In genomic region chr12:47652491-47653234, GRCh38 we compare ENCODE assay signal across 10 cellular contexts. TPM values are rescaled to one million over a fixed set of nuclear protein-coding genes. Genes with fewer than 3 reads are reported as not detected.
DNase-seq lines count a peak whose midpoint lies in the region; ATAC-seq, FAIRE-seq and TF ChIP-seq lines count a peak whose summit lies in the region.
"Had no signal": no experiment of that assay in that cellular context is flagged by ENCODE, and none has a peak within 500 bp of the region (broad histone marks: within the 10 kb centered on the region; RNA-seq: fewer than 3 reads in every experiment).

No MANE protein-coding gene starts in this region.

- H3K9ac ChIP-seq in BLaER1 treated with 17β-estradiol and CSF1 and Interleukin-3, amounts not matched to agents 10 nM and 100 nM = peak overlapping the region in 6 of 11 experiments; percentile 3 to 37 (median 20); a peak in 3 of 22 replicates
- H3K9ac ChIP-seq in Loucy (ENCODE audit: low read depth, low read length, poor library complexity, severe bottlenecking) (peak overlapping the region; percentile 10), K562 (ENCODE audit: insufficient read depth in 1 of 2, low read depth in 2 of 2, low read length in 2 of 2) (no peak overlapping the region), mesenchymal stem cell (ENCODE audit: low read length) (no peak overlapping the region)

- H2BK12ac ChIP-seq in mesenchymal stem cell (ENCODE audit: low read length in 2 of 2) = no peak overlapping the region

- no peaks in the 10 kb centered on the region for H3K9me2 ChIP-seq in Loucy (replicated peaks; ENCODE audit: low read depth, low read length)

- BruUV-seq in K562 (replicated peaks; lab: Mats Ljungman, UMichigan) = no TSS peak

- H3K18ac ChIP-seq in mesenchymal stem cell (ENCODE audit: low read depth in 1 of 2, low read length in 2 of 2) = peak overlapping the region in 1 of 2 experiments; percentile 61

- 59% methylated on average over 3 of the region's 4 CpGs for WGBS in K562 (ENCODE audit: insufficient coverage, low coverage, missing lambda C conversion rate)
- WGBS in mesenchymal stem cell = no CpG with 5 or more reads among the region's 4 CpGs

- no peak for TF ChIP-seq EP300 in K562 (IDR thresholded peaks at IDR 0.05; ENCODE audit: low read length)

- peaks cover 13% of the 10 kb centered on the region for H3K79me1 ChIP-seq in mesenchymal stem cell (replicated peaks; ENCODE audit: low read length, poor library complexity, severe bottlenecking)

- peaks cover 0 to 15% (median 7%) of the 10 kb centered on the region in 11 experiments; a peak in 12 of 22 replicates for H3K36me3 ChIP-seq in BLaER1 treated with 17β-estradiol and CSF1 and Interleukin-3, amounts not matched to agents 10 nM and 100 nM
- H3K36me3 ChIP-seq in Loucy (ENCODE audit: insufficient read depth, low read length) (no peaks in the 10 kb centered on the region), K562 (ENCODE audit: control insufficient read depth, insufficient read depth, low read length) (peaks cover 9% of the 10 kb centered on the region; the same call in 2 of the 3 replicates), mesenchymal stem cell (ENCODE audit: control insufficient read depth in 1 of 2, insufficient read depth in 2 of 2, low read depth in 1 of 2, low read length in 2 of 2) (peaks cover 6 to 7% of the 10 kb centered on the region in 2 experiments)
- H3K36me3 ChIP-seq: Peyer's patch had no signal

- no peak overlapping the region for H2BK5ac ChIP-seq in mesenchymal stem cell (ENCODE audit: low read depth, low read length, poor library complexity, severe bottlenecking)

- TF ChIP-seq POLR2A in K562 (conservative IDR thresholded peaks at IDR 0.05) = no peak

- H3K79me2 ChIP-seq in Loucy (ENCODE audit: insufficient read depth, low read length) (no peaks in the 10 kb centered on the region), K562 (ENCODE audit: control insufficient read depth, insufficient read depth, low read length) (no peaks in the 10 kb centered on the region)

- H3K27me3 ChIP-seq in BLaER1 treated with 17β-estradiol and CSF1 and Interleukin-3, amounts not matched to agents 10 nM and 100 nM = no peaks in the 10 kb centered on the region
- no peaks in the 10 kb centered on the region for H3K27me3 ChIP-seq in Loucy (ENCODE audit: insufficient read depth, low read length, poor library complexity, severe bottlenecking)
- no peaks in the 10 kb centered on the region for H3K27me3 ChIP-seq in K562 (ENCODE audit: control insufficient read depth in 2 of 2, insufficient read depth in 2 of 2, low read length in 2 of 2)
- no peaks in the 10 kb centered on the region for H3K27me3 ChIP-seq in mesenchymal stem cell (ENCODE audit: control insufficient read depth in 1 of 2, insufficient read depth in 1 of 2, low read length in 2 of 2)
- H3K27me3 ChIP-seq: Peyer's patch had no signal

- H2AFZ ChIP-seq in Loucy (ENCODE audit: low read length) (no peak overlapping the region), K562 (ENCODE audit: low read depth, low read length) (no peak overlapping the region), mesenchymal stem cell (ENCODE audit: low read depth, low read length) (no peak overlapping the region)

- H2AK5ac ChIP-seq in mesenchymal stem cell (ENCODE audit: low read length, severe bottlenecking) = no peak overlapping the region

- peak; percentile 39 for ATAC-seq in K562
- ATAC-seq in HG02938 (IDR thresholded peaks at IDR 0.05; ENCODE audit: unreplicated experiment) = no peak

- H2BK120ac ChIP-seq in mesenchymal stem cell (ENCODE audit: low read depth, low read length) = no peak overlapping the region

- no peak for FAIRE-seq in K562 (lab: Jason Lieb, UNC)

- intact Hi-C loops in K562 (cut with micrococcal nuclease) = loop anchor here (5.0 kb wide), 1 partner anchor 185 kb away; no protein-coding TSS in a partner anchor

- H3K4ac ChIP-seq in mesenchymal stem cell (ENCODE audit: low read depth in 1 of 2, low read length in 2 of 2) = no peak overlapping the region

- H3K14ac ChIP-seq in mesenchymal stem cell (ENCODE audit: low read length in 2 of 2) = no peak overlapping the region

- peak overlapping the region in 7 of 11 experiments; percentile 24 to 57 (median 29); a peak in 12 of 22 replicates for H3K27ac ChIP-seq in BLaER1 treated with 17β-estradiol and CSF1 and Interleukin-3, amounts not matched to agents 10 nM and 100 nM
- H3K27ac ChIP-seq in K562 (ENCODE audit: extremely low read depth, low read depth, low read length) (no peak overlapping the region), mesenchymal stem cell (ENCODE audit: low read length, poor library complexity, severe bottlenecking) (peak overlapping the region; percentile 14)
- H3K27ac ChIP-seq: Peyer's patch had no signal

- no peak overlapping the region for H2BK15ac ChIP-seq in mesenchymal stem cell (ENCODE audit: low read depth, poor library complexity, severe bottlenecking)

- POLR2A ChIA-PET in K562 (lab: Yijun Ruan, JAX) = interaction anchor here (1.5 kb wide), 1 partner anchor 9 kb away, joined by 3 read pairs; no protein-coding TSS in a partner anchor

- no peak overlapping the region for H3K4me3 ChIP-seq in BLaER1 treated with 17β-estradiol and CSF1 and Interleukin-3, amounts not matched to agents 10 nM and 100 nM
- H3K4me3 ChIP-seq in Loucy (ENCODE audit: low read length, poor library complexity, severe bottlenecking) = no peak overlapping the region
- H3K4me3 ChIP-seq in K562 = no peak overlapping the region
- H3K4me3 ChIP-seq in mesenchymal stem cell (ENCODE audit: insufficient read depth in 1 of 2, low read depth in 1 of 2, low read length in 2 of 2) = no peak overlapping the region
- H3K4me3 ChIP-seq: Peyer's patch had no signal

- H3K4me1 ChIP-seq in BLaER1 treated with 17β-estradiol and CSF1 and Interleukin-3, amounts not matched to agents 10 nM and 100 nM = peaks cover 14 to 31% (median 19%) of the 10 kb centered on the region in 10 experiments
- H3K4me1 ChIP-seq in Loucy (ENCODE audit: insufficient read depth, low read length, poor library complexity, severe bottlenecking) (peaks cover 8% of the 10 kb centered on the region), K562 (replicated peaks in 1 of 2; ENCODE audit: control insufficient read depth in 2 of 2, insufficient read depth in 2 of 2, low read length in 2 of 2) (peaks cover 0 to 9% of the 10 kb centered on the region in 2 experiments; a peak in 1 of 5 replicates), mesenchymal stem cell (ENCODE audit: control insufficient read depth, insufficient read depth, low read depth, low read length) (peaks cover 10% of the 10 kb centered on the region)

- H3K4me2 ChIP-seq in BLaER1 treated with 17β-estradiol and CSF1 and Interleukin-3, amounts not matched to agents 10 nM and 100 nM = peak overlapping the region; percentile 28 to 71 (median 48); a peak in 20 of 22 replicates
- H3K4me2 ChIP-seq in Loucy (ENCODE audit: low read depth, low read length, poor library complexity, severe bottlenecking) (no peak overlapping the region), K562 (ENCODE audit: insufficient read depth, low read length) (no peak overlapping the region), mesenchymal stem cell (ENCODE audit: low read length, poor library complexity, severe bottlenecking) (no peak overlapping the region)

- DNase-seq in K562 (ENCODE audit: extremely low read depth in 1 of 4, low spot score in 3 of 4) = peak in 1 of 4 experiments; percentile 23
- DNase-seq in mesenchymal stem cell = peak; percentile 20
- no peak for DNase-seq in NCI-H526 (lab: John Stamatoyannopoulos, UW)
- no peak for DNase-seq in hepatic stellate cell (ENCODE audit: low spot score)
- DNase-seq in AG08395 (ENCODE audit: low spot score) = no peak
- DNase-seq: activated CD4-positive, alpha-beta T cell treated with anti-CD3 and anti-CD28 coated beads for 48 hours; Peyer's patch had no signal

- H4K91ac ChIP-seq in mesenchymal stem cell (ENCODE audit: low read length) = no peak overlapping the region

- H3K23ac ChIP-seq in mesenchymal stem cell (ENCODE audit: low read length in 2 of 2) = no peak overlapping the region

- CTCF ChIA-PET in K562 (lab: Yijun Ruan, JAX; ENCODE audit: low intra/inter-chr PET ratio) = interaction anchor here (0.5 kb wide), 1 partner anchor 106 kb away, joined by 3 read pairs; the partner anchor contains the start of gene RAPGEF3

- peak overlapping the region; percentile 7 for H4K8ac ChIP-seq in mesenchymal stem cell (ENCODE audit: low read length)

- in situ Hi-C loops in K562 (cut with MboI) = no loop called here

- TF ChIP-seq CTCF in Loucy (conservative IDR thresholded peaks at IDR 0.05; ENCODE audit: low read length) = no peak
- TF ChIP-seq CTCF in K562 (IDR thresholded peaks at IDR 0.05 in 2 of 3, conservative IDR thresholded peaks at IDR 0.05 in 1 of 3; ENCODE audit: insufficient read depth in 2 of 3, low read depth in 1 of 3, low read length in 3 of 3) = no peak

- no peaks in the 10 kb centered on the region for H3K9me3 ChIP-seq in BLaER1 treated with 17β-estradiol and CSF1 and Interleukin-3, amounts not matched to agents 10 nM and 100 nM (replicated peaks in 1 of 11)
- H3K9me3 ChIP-seq in Loucy (ENCODE audit: insufficient read depth, low read depth, low read length) = no peaks in the 10 kb centered on the region
- no peaks in the 10 kb centered on the region for H3K9me3 ChIP-seq in K562 (replicated peaks; ENCODE audit: control insufficient read depth, insufficient read depth, low read depth, low read length)
- H3K9me3 ChIP-seq in mesenchymal stem cell (ENCODE audit: control insufficient read depth, low read length) = no peaks in the 10 kb centered on the region
- H3K9me3 ChIP-seq: Peyer's patch had no signal

- TF ChIP-seq RAD21 in K562 (CRISPR knock-in tag; conservative IDR thresholded peaks at IDR 0.05 in 1 of 2, IDR thresholded peaks at IDR 0.05 in 1 of 2) = no peak

- H4K20me1 ChIP-seq in BLaER1 treated with 17β-estradiol and CSF1 and Interleukin-3, amounts not matched to agents 10 nM and 100 nM = no peaks in the 10 kb centered on the region
- H4K20me1 ChIP-seq in Loucy (ENCODE audit: insufficient read depth, low read length, poor library complexity, severe bottlenecking) = no peaks in the 10 kb centered on the region
- H4K20me1 ChIP-seq in K562 (replicated peaks; ENCODE audit: control insufficient read depth, insufficient read depth, low read length) = no peaks in the 10 kb centered on the region

- H3K9me1 ChIP-seq in K562 (ENCODE audit: control insufficient read depth, insufficient read depth, low read length) = no peaks in the 10 kb centered on the region

- no peaks in the 10 kb centered on the region for H3F3A ChIP-seq in Loucy (ENCODE audit: low read depth)

RNA-seq across cellular contexts. Expression of gene RPAP3, which starts 53.2 kb away (rescaled TPM):
- total RNA-seq in K562 (2011; cell fraction: chromatin; rRNA removed; ENCODE audit: low replicate concordance) = 20.5 and 93.3 TPM in 2 replicates
- total RNA-seq in K562 (2011; cell fraction: nucleolus; rRNA removed) = 6.8 and 10.9 TPM in 2 replicates
- total RNA-seq in K562 (2011; cell fraction: nucleoplasm; rRNA removed) = 27.2 and 35.5 TPM in 2 replicates
- 34.2 and 44.0 TPM in 2 replicates for total RNA-seq in K562 (2014; rRNA removed)
- total RNA-seq in K562 (2014; rRNA removed; fragmentation: Illumina TruSeq; extraction: Trizol) = 68.9 and 93.0 TPM in 2 replicates
- total RNA-seq in K562 (2015; rRNA removed; fragmentation: Illumina TruSeq; extraction: Trizol) = 70.2 and 75.8 TPM in 2 replicates
- total RNA-seq in K562 (2021) = 54.1 and 57.1 TPM in 2 replicates
- polyA plus RNA-seq in K562 (2011; rRNA removed) = 31.2 and 50.6 TPM in 2 replicates
- polyA plus RNA-seq in K562 (2011; cell fraction: cytosol; rRNA removed) = 4.7 and 9.4 TPM in 2 replicates
- polyA plus RNA-seq in K562 (2011; cell fraction: nucleus; rRNA removed) = 7.0 and 13.4 TPM in 2 replicates
- 39.9 and 43.0 TPM in 2 replicates for polyA plus RNA-seq in K562 (2012)
- 74.4 and 92.1 TPM in 2 replicates for polyA plus RNA-seq in K562 (2014; fragmentation: Illumina TruSeq; extraction: Trizol)
- polyA plus RNA-seq in K562 (2014; fragmentation: Nextera tagmentation; extraction: Ambion mirVana) = 10 to 100 TPM; 40.0 to 50.9 TPM
- polyA plus RNA-seq in K562 (2014; rRNA removed) = 62.4 and 69.0 TPM in 2 replicates
- 39.2 and 49.2 TPM in 2 replicates for polyA minus RNA-seq in K562 (2011; rRNA and poly(A)+ RNA removed)
- 14.5 and 19.5 TPM in 2 replicates for polyA minus RNA-seq in K562 (2011; cell fraction: cytosol; rRNA and poly(A)+ RNA removed)
- 19.5 and 30.1 TPM in 2 replicates for polyA minus RNA-seq in K562 (2011; cell fraction: nucleus; rRNA and poly(A)+ RNA removed)
- polyA plus RNA-seq in mesenchymal stem cell (2013, experiment 1 of 2) = 28.1 TPM
- 30.9 TPM for polyA plus RNA-seq in mesenchymal stem cell (2013, experiment 2 of 2)

Comparison
In these comparisons a context has a peak if more than half of its experiments do, and no peak if none do; other contexts are left out.
1. H3K4me2 ChIP-seq: peak in BLaER1 treated with 17β-estradiol and CSF1 and Interleukin-3, amounts not matched to agents 10 nM and 100 nM (11 of 11); none in Loucy (single experiment), K562 (single experiment) and mesenchymal stem cell (single experiment).
2. H3K9ac ChIP-seq: peak in BLaER1 treated with 17β-estradiol and CSF1 and Interleukin-3, amounts not matched to agents 10 nM and 100 nM (6 of 11) and Loucy (single experiment); none in K562 (0 of 2) and mesenchymal stem cell (single experiment).